In the genomic region with DNA sequence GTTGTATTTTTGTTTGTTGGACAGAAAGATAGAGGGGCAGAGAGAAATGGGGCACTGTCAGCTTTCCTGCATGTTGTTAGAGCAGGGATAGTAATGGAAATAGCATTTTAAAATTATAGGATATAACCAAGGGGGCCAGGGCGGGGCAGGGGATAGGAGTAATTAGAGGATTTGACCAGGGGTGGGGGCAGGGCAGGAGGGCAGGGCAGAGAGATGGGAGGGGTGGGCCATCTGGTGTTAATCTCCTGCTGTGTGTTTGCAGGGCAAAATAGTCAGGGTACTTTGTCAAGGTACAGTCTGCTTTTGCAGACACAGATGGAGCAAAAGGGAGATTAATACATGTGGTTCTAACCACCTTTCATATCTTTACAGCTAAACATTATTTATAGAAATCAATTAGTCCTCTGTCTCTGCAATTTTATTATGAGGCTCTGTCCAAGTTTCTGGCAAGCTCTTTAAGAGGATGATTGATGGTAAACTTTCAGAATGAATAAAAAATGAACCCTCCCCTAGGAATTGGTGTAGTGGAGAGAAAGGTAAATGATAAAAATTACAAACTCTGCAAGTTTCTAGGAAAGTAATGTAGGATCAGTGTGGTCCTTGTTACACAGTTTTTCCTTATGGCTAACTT, we compare ENCODE assay signal across 23 cellular contexts. TPM values are rescaled to one million over a fixed set of nuclear protein-coding genes. Genes with fewer than 3 reads are reported as not detected.
"Had no signal": no experiment of that assay in that cellular context is flagged by ENCODE, and none has a peak within 500 bp of the region (broad histone marks: within the 10 kb centered on the region; RNA-seq: fewer than 3 reads in every experiment).

No MANE protein-coding gene starts in this region.

- H3K4me1 Mint-ChIP-seq: activated naive CD8-positive, alpha-beta T cell treated with anti-CD3 and anti-CD28 coated beads, Interleukin-2, amount 10 ng/mL, durations not matched to agents 7 days and 5 days had no signal

- ATAC-seq: activated CD4-positive, CD25-positive, alpha-beta regulatory T cell treated with anti-CD3 and anti-CD28 coated beads, Interleukin-2, amount 50 U/mL, for 24 hours; activated T-cell treated with anti-CD3 and anti-CD28 coated beads, Interleukin-2, amount 50 U/mL, for 4 hours; heart right ventricle; left ventricle myocardium superior; pancreas; upper lobe of right lung had no signal

- H3K4me3 ChIP-seq: ascending aorta, cardiac muscle cell, coronary artery, heart right ventricle, pancreas, upper lobe of right lung had no signal

- DNase-seq: activated CD4-positive, alpha-beta T cell treated with anti-CD3 and anti-CD28 coated beads, Interleukin-2, amount 50 U/mL, for 48 hours; activated gamma-delta T cell; activated naive CD8-positive, alpha-beta T cell treated with anti-CD3 and anti-CD28 coated beads, Interleukin-2, amount 10 ng/mL, durations not matched to agents 7 days and 5 days; activated T-cell treated with anti-CD3 and anti-CD28 coated beads, Interleukin-2, amount 50 U/mL, for 4 hours; effector CD4-positive, alpha-beta T cell; heart right ventricle; left ventricle myocardium superior; pancreas; stimulated activated CD4-positive, alpha-beta T cell treated with anti-CD3 and anti-CD28 coated beads, Interleukin-4, amount 100 ng/mL, for 1 hour; stimulated activated CD8-positive, alpha-beta memory T cell treated with anti-CD3 and anti-CD28 coated beads, Interleukin-4, amount 100 ng/mL, for 48 hours; T-helper 2 cell; upper lobe of right lung had no signal

- H3K27ac Mint-ChIP-seq: activated naive CD8-positive, alpha-beta T cell treated with anti-CD3 and anti-CD28 coated beads, Interleukin-2, amount 10 ng/mL, durations not matched to agents 7 days and 5 days; stimulated activated naive CD8-positive, alpha-beta T cell treated with anti-CD3 and anti-CD28 coated beads, Interleukin-15, Interleukin-2, amounts not matched to agents 100 ng/mL and 50 ng/mL, for 24 hours had no signal

- H3K9me3 Mint-ChIP-seq: activated naive CD8-positive, alpha-beta T cell treated with anti-CD3 and anti-CD28 coated beads, Interleukin-2, amount 10 ng/mL, durations not matched to agents 7 days and 5 days; activated T-cell treated with anti-CD3 and anti-CD28 coated beads, Interleukin-2, amount 50 U/mL, for 4 hours; neural crest cell; stimulated activated naive CD8-positive, alpha-beta T cell treated with anti-CD3 and anti-CD28 coated beads, Interleukin-15, Interleukin-2, amounts not matched to agents 100 ng/mL and 50 ng/mL, for 24 hours had no signal

- FAIRE-seq: frontal cortex, pancreas, TTC549 had no signal

- H3K27ac ChIP-seq: ascending aorta, cardiac muscle cell, coronary artery, heart right ventricle, pancreas, upper lobe of right lung had no signal

- H3K27me3 ChIP-seq: ascending aorta, cardiac muscle cell, pancreas, upper lobe of right lung had no signal

- H3K36me3 ChIP-seq: ascending aorta, cardiac muscle cell, heart right ventricle, pancreas, upper lobe of right lung had no signal

- H3K36me3 Mint-ChIP-seq: activated naive CD8-positive, alpha-beta T cell treated with anti-CD3 and anti-CD28 coated beads, Interleukin-2, amount 10 ng/mL, durations not matched to agents 7 days and 5 days had no signal

- H3K9me3 ChIP-seq: ascending aorta, heart right ventricle, pancreas, upper lobe of right lung had no signal

- H3K4me1 ChIP-seq: ascending aorta, pancreas, upper lobe of right lung had no signal

- H3K4me3 Mint-ChIP-seq: activated naive CD8-positive, alpha-beta T cell treated with anti-CD3 and anti-CD28 coated beads, Interleukin-2, amount 10 ng/mL, durations not matched to agents 7 days and 5 days; activated T-cell treated with anti-CD3 and anti-CD28 coated beads, Interleukin-2, amount 50 U/mL, for 4 hours; neural crest cell; stimulated activated naive CD8-positive, alpha-beta T cell treated with anti-CD3 and anti-CD28 coated beads, Interleukin-15, Interleukin-2, amounts not matched to agents 100 ng/mL and 50 ng/mL, for 24 hours had no signal

RNA-seq across cellular contexts. Expression of gene ANKFN1, which starts 6.6 kb away (rescaled TPM):
- total RNA-seq: activated naive CD8-positive, alpha-beta T cell treated with anti-CD3 and anti-CD28 coated beads, Interleukin-2, amount 10 ng/mL, durations not matched to agents 7 days and 5 days; activated T-cell treated with anti-CD3 and anti-CD28 coated beads, Interleukin-2, amount 50 U/mL, for 4 hours; ascending aorta; fibroblast of lung; kidney epithelial cell; left ventricle myocardium superior; renal cortical epithelial cell had no signal
- polyA plus RNA-seq: cardiac muscle cell had no signal
